In genomic region chr6:27146456-27146705, GRCh38 we compare ENCODE assay signal across 8 cellular contexts.
DNase-seq lines count a peak whose midpoint lies in the region; ATAC-seq and TF ChIP-seq lines count a peak whose summit lies in the region.
"Not testable (repeated sequence)": the region's sequence is repeated elsewhere in the genome, so short reads cannot be mapped to it uniquely, and the experiment has no call there.

No MANE protein-coding gene starts in this region.

- 8% methylated on average over 23 of the region's 23 CpGs for WGBS in HUES64
- WGBS in right lobe of liver (ENCODE audit: insufficient coverage, low coverage, low lambda C conversion rate, missing lambda C conversion rate): 0% methylated on average over 1 of the region's 23 CpGs
- 9% methylated on average over 23 of the region's 23 CpGs for WGBS in prostate gland

- not testable (repeated sequence) for TF ChIP-seq CTCF in DOHH2 (IDR thresholded peaks at IDR 0.05; ENCODE audit: low read depth, low read length, poor library complexity, severe bottlenecking); choroid plexus epithelial cell (conservative IDR thresholded peaks at IDR 0.05; ENCODE audit: low read depth, low read length); foreskin keratinocyte (conservative IDR thresholded peaks at IDR 0.05); right lobe of liver (IDR thresholded peaks at IDR 0.05); prostate gland (IDR thresholded peaks at IDR 0.05); upper lobe of right lung (IDR thresholded peaks at IDR 0.05)

- not testable (repeated sequence) for H3K9me3 Mint-ChIP-seq in T-cell

- DNase-seq in T-cell; choroid plexus epithelial cell (ENCODE audit: low read depth); foreskin keratinocyte; right lobe of liver; prostate gland (ENCODE audit: low spot score); upper lobe of right lung: not testable (repeated sequence)

- POLR2A ChIA-PET in T-cell (lab: Charles Lee): interaction anchor here (0.9 to 5.0 kb wide), 23 partner anchors 8 to 1720 kb away, joined by 3 to 201 read pairs (median 9); a partner anchor contains a TSS

- H4K20me1 ChIP-seq in DOHH2 (ENCODE audit: control insufficient read depth, insufficient read depth, low read depth, low read length): not testable (repeated sequence)

- H3K4me1 ChIP-seq in DOHH2 (ENCODE audit: control insufficient read depth, low read length): peaks cover 70% of the 10 kb centered on the region
- peaks cover 25% of the 10 kb centered on the region for H3K4me1 ChIP-seq in HUES64 (ENCODE audit: insufficient read depth, low read length)
- not testable (repeated sequence) for H3K4me1 ChIP-seq in foreskin keratinocyte; prostate gland (replicated peaks); upper lobe of right lung
- H3K4me1 ChIP-seq in right lobe of liver: peaks cover 0 to 14% (median 0%) of the 10 kb centered on the region in 4 donors

- H3K4me3 ChIP-seq in DOHH2 (ENCODE audit: low read length) (peak overlapping the region; percentile 89), HUES64 (ENCODE audit: low read length) (peak overlapping the region; percentile 88), choroid plexus epithelial cell (ENCODE audit: low read depth, low read length) (peak overlapping the region; percentile 84), right lobe of liver (peak overlapping the region; percentile 58 to 63 (median 59)), prostate gland (peak overlapping the region; percentile 47 to 66), upper lobe of right lung (peak overlapping the region; percentile 66)

- not testable (repeated sequence) for H3K27me3 Mint-ChIP-seq in T-cell

- H3K36me3 Mint-ChIP-seq in T-cell: not testable (repeated sequence)

- H3K9ac ChIP-seq in HUES64 (ENCODE audit: low read depth, low read length): peak overlapping the region; percentile 100

- H3K4me3 Mint-ChIP-seq in T-cell: not testable (repeated sequence)

- ATAC-seq in T-cell (replicated peaks in 1 of 4) (peak; percentile 47 to 56 (median 50)), right lobe of liver (peak; percentile 3 to 18 (median 8))
- ATAC-seq in foreskin keratinocyte, upper lobe of right lung: not testable (repeated sequence)

- not testable (repeated sequence) for H3K27ac Mint-ChIP-seq in T-cell

- H3K4me1 Mint-ChIP-seq in T-cell: peaks cover 19 to 25% (median 23%) of the 10 kb centered on the region in 3 donors

- H3K27me3 ChIP-seq in DOHH2 (ENCODE audit: control insufficient read depth, low read length); HUES64 (ENCODE audit: insufficient read depth, low read length); foreskin keratinocyte; right lobe of liver; prostate gland (replicated peaks; ENCODE audit: insufficient read depth); upper lobe of right lung: not testable (repeated sequence)

- not testable (repeated sequence) for H3K9me3 ChIP-seq in DOHH2 (ENCODE audit: control insufficient read depth, insufficient read depth, low read length); HUES64 (ENCODE audit: insufficient read depth, low read depth, low read length); right lobe of liver; prostate gland; upper lobe of right lung

- TF ChIP-seq POLR2A in right lobe of liver (IDR thresholded peaks at IDR 0.05); prostate gland (IDR thresholded peaks at IDR 0.05): not testable (repeated sequence)

- H3K27ac ChIP-seq in DOHH2 (ENCODE audit: low read depth, low read length): peak overlapping the region; percentile 99
- H3K27ac ChIP-seq in HUES64 (ENCODE audit: low read depth, low read length): peak overlapping the region; percentile 99
- peak overlapping the region; percentile 87 for H3K27ac ChIP-seq in foreskin keratinocyte
- H3K27ac ChIP-seq in right lobe of liver: peak overlapping the region; percentile 66 to 87 (median 80)
- H3K27ac ChIP-seq in prostate gland: peak overlapping the region; percentile 83 to 88
- H3K27ac ChIP-seq in upper lobe of right lung: peak overlapping the region; percentile 96

- CTCF ChIA-PET in T-cell (lab: Charles Lee): interaction anchor here (0.5 to 4.2 kb wide), 12 partner anchors 8 to 963 kb away, joined by 3 to 52 read pairs (median 4); a partner anchor contains a TSS

- peaks cover 43% of the 10 kb centered on the region for H3F3A ChIP-seq in DOHH2 (ENCODE audit: control insufficient read depth, insufficient read depth)

- intact Hi-C loops in right lobe of liver (cut with DNase I); upper lobe of right lung (cut with DNase I): not testable (repeated sequence)
- intact Hi-C loops in prostate gland (cut with DNase I): loop anchor here (10.0 kb wide), 1 partner anchor 1092 kb away; a partner anchor contains a TSS

- H3K4me2 ChIP-seq in DOHH2 (ENCODE audit: low read length): peak overlapping the region; percentile 97

- not testable (repeated sequence) for H3K79me2 ChIP-seq in DOHH2 (ENCODE audit: control insufficient read depth, low read length)

- peaks cover 13% of the 10 kb centered on the region for H3K36me3 ChIP-seq in DOHH2 (ENCODE audit: control insufficient read depth, low read length)
- H3K36me3 ChIP-seq in HUES64 (ENCODE audit: insufficient read depth, low read length); right lobe of liver; prostate gland; upper lobe of right lung: not testable (repeated sequence)

- not testable (repeated sequence) for H3K9me2 ChIP-seq in DOHH2 (replicated peaks; ENCODE audit: control insufficient read depth, low read length)
